Comparison of ENCODE assay signal across 18 cellular contexts in the genomic region with DNA sequence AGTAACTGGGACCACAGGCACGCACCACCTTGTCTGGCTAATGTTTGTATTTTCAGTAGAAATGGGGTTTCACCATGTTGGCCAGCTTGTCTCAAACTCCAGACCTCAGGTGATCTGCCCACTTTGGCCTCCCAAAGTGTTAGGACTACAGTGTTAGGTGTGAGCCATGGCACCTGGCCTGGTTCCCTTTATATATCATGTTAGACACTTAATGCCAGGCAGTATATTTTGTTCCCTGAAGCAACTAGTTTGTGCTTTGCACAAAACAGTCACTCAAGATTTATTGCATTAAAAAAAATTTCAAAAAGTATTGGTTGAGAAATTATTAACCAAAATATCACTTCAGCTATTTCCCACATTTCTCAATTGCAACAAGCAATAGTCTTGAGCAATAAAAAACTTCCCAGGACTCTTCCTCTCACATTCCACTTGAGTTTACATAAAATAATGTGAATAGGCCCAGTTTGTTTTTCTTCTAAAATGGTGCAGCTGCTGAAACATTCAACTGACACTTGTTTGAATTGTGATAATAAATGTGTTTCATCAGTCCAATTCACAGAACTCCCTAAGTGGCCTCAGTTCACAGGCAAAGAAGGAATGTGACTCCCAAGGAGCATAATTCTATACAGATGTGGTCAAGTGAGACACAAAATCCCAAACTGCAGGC. TPM values are rescaled to one million over a fixed set of nuclear protein-coding genes. Genes with fewer than 3 reads are reported as not detected.
DNase-seq lines count a peak whose midpoint lies in the region; ATAC-seq, FAIRE-seq and TF ChIP-seq lines count a peak whose summit lies in the region.
"Had no signal": no experiment of that assay in that cellular context is flagged by ENCODE, and none has a peak within 500 bp of the region (broad histone marks: within the 10 kb centered on the region; RNA-seq: fewer than 3 reads in every experiment).

No MANE protein-coding gene starts in this region.

- intact Hi-C loops in pancreas (cut with DNase I) = no loop called here

- ATAC-seq in pancreas (peak; percentile 50 to 79 (median 56)), GM21825 (IDR thresholded peaks at IDR 0.05; ENCODE audit: unreplicated experiment) (no peak)
- ATAC-seq: activated naive CD4-positive, alpha-beta T cell treated with anti-CD3 and anti-CD28 coated beads, Interleukin-2, amount 50 U/mL, for 72 hours; PC-3 had no signal

- H3K36me3 ChIP-seq in pancreas = no peaks in the 10 kb centered on the region
- H3K36me3 ChIP-seq: ovary, thyroid gland had no signal

- TF ChIP-seq CTCF in fibroblast of the aortic adventitia (IDR thresholded peaks at IDR 0.05; ENCODE audit: insufficient read depth, low read length) (no peak), pancreas (IDR thresholded peaks at IDR 0.05) (no peak)

- POLR2A ChIA-PET in HEK293T (lab: Yijun Ruan, JAX) = no interaction called here

- peak; percentile 59 for DNase-seq in AG20443 (ENCODE audit: low spot score)
- DNase-seq in NCI-H226 = peak; percentile 50
- peak; percentile 97 for DNase-seq in fibroblast of the aortic adventitia (ENCODE audit: low read depth)
- peak in 1 of 6 donors; percentile 19 for DNase-seq in pancreas
- DNase-seq in HEK293T (ENCODE audit: extremely low spot score) = no peak
- DNase-seq in NCI-H1092 (lab: John Stamatoyannopoulos, UW) = no peak
- DNase-seq in HUDEP-2 (lab: John Stamatoyannopoulos, UW; ENCODE audit: unreplicated experiment in 76 of 76) = no peak
- DNase-seq: erythroblast, Karpas-422, NCI-H187 treated with DMSO at 0.1 percent for 48 hours, NCI-H524, ovary, PC-3, thyroid gland had no signal

- H3K4me3 ChIP-seq in fibroblast of the aortic adventitia (ENCODE audit: low read depth, low read length) = no peak overlapping the region
- H3K4me3 ChIP-seq in pancreas = no peak overlapping the region
- H3K4me3 ChIP-seq: ovary, thyroid gland had no signal

- no peaks in the 10 kb centered on the region for H3K9me3 ChIP-seq in pancreas
- H3K9me3 ChIP-seq: ovary, thyroid gland had no signal

- H3K27me3 ChIP-seq in pancreas = no peaks in the 10 kb centered on the region
- H3K27me3 ChIP-seq: ovary had no signal

- CTCF ChIA-PET in HEK293T (lab: Yijun Ruan, JAX) = no interaction called here

- H3K4me1 ChIP-seq in pancreas = peaks cover 0 to 9% (median 0%) of the 10 kb centered on the region in 3 donors
- H3K4me1 ChIP-seq: thyroid gland had no signal

- WGBS in pancreas, 2 donors = 78 to 90% methylated on average over 1 of the region's 1 CpG

- H3K27ac ChIP-seq in pancreas = peak overlapping the region in 3 of 4 donors; percentile 12 to 45 (median 17)
- H3K27ac ChIP-seq: ovary, thyroid gland had no signal

- FAIRE-seq in pancreas (lab: Jason Lieb, UNC) = no peak
- FAIRE-seq: colon had no signal

TF ChIP-seq in HEK293T, 16 proteins besides CTCF, POLR2A, EP300 and RAD21:
- TF ChIP-seq ZNF384 (IDR thresholded peaks at IDR 0.05) (no peak), CTBP1 (IDR thresholded peaks at IDR 0.05; ENCODE audit: borderline replicate concordance) (no peak), SUZ12 (IDR thresholded peaks at IDR 0.05) (no peak), ELF4 (IDR thresholded peaks at IDR 0.05) (no peak), HDGF (IDR thresholded peaks at IDR 0.05; ENCODE audit: borderline replicate concordance) (no peak), FOXK2 (IDR thresholded peaks at IDR 0.05) (no peak), PKNOX1 (IDR thresholded peaks at IDR 0.05) (no peak), ARNT (IDR thresholded peaks at IDR 0.05) (no peak), FOXA1 (IDR thresholded peaks at IDR 0.05) (no peak), TARDBP (IDR thresholded peaks at IDR 0.05) (no peak), LEF1 (IDR thresholded peaks at IDR 0.05; ENCODE audit: borderline replicate concordance) (no peak), SP1 (IDR thresholded peaks at IDR 0.05) (no peak), L3MBTL2 (conservative IDR thresholded peaks at IDR 0.05) (no peak), NFRKB (IDR thresholded peaks at IDR 0.05) (no peak)

RNA-seq across cellular contexts. Expression of gene CXCL1, which starts 22.7 kb away (rescaled TPM):
- 1.3 and 5.2 TPM in 2 replicates for total RNA-seq in fibroblast of the aortic adventitia (ENCODE audit: low replicate concordance)
- total RNA-seq in pancreas = 10 to 100 TPM in 2 of 6 donors, 1 to 10 TPM in 4; 2.5 to 35.4 (median 6.3) TPM
- 10 to 100 TPM; 26.5 to 26.6 TPM for polyA plus RNA-seq in pancreas
- total RNA-seq: activated naive CD4-positive, alpha-beta T cell treated with anti-CD3 and anti-CD28 coated beads, Interleukin-2, amount 50 U/mL, for 72 hours had no signal

RNA-seq across cellular contexts. Expression of gene PF4V1, which starts 38.8 kb away (rescaled TPM):
- not detected in 2 replicates for total RNA-seq in fibroblast of the aortic adventitia (ENCODE audit: low replicate concordance)
- under 1 TPM in 1 of 6 donors, not detected in 5; 0.53 TPM for total RNA-seq in pancreas
- not detected for polyA plus RNA-seq in pancreas
- total RNA-seq: activated naive CD4-positive, alpha-beta T cell treated with anti-CD3 and anti-CD28 coated beads, Interleukin-2, amount 50 U/mL, for 72 hours; mesenteric fat pad; ovary; PC-3; thyroid gland had no signal
- polyA plus RNA-seq: ovary had no signal

RNA-seq across cellular contexts. Expression of gene CXCL6, which starts 55.4 kb away (rescaled TPM):
- total RNA-seq in fibroblast of the aortic adventitia (ENCODE audit: low replicate concordance) = 1.4 and 19.0 TPM in 2 replicates
- 10 to 100 TPM in 2 of 6 donors, 1 to 10 TPM in 1, under 1 TPM in 3; 0.65 to 65.6 (median 1.5) TPM for total RNA-seq in pancreas
- 1 to 10 TPM; 2.0 to 6.4 TPM for polyA plus RNA-seq in pancreas
- total RNA-seq: activated naive CD4-positive, alpha-beta T cell treated with anti-CD3 and anti-CD28 coated beads, Interleukin-2, amount 50 U/mL, for 72 hours; thyroid gland had no signal

Comparison
In these comparisons a context has a peak if more than half of its experiments do, and no peak if none do; other contexts are left out.
1. DNase-seq: peak in AG20443 (single experiment), NCI-H226 (single experiment) and fibroblast of the aortic adventitia (single experiment); none in HEK293T (single experiment), NCI-H1092 (single experiment) and HUDEP-2 (0 of 76).